Comparison of ENCODE assay signal across 20 cellular contexts in the genomic region with DNA sequence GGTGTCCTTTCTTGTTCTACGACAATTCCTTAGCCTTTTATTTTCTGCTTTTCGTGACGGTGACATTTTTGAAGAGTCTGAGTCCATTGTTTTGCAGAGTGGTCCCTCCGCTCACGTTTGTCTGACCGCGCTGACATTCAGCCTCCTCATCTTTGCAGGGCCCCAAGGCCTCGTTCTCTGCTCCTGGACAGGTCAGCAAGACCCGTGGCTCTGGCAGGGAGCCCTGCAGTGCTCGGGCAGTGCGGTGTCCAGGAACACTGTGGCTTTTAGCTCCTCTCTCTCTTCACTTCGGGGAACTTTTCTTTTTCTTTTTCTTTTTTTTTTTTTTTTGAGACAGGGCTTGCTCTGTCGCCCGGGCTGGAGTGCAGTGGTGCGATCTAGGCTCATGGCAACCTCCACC.
A peak's percentile ranks its signal among the peaks of the same experiment; 100 is the strongest.
DNase-seq lines count a peak whose midpoint lies in the region; ATAC-seq, FAIRE-seq and TF ChIP-seq lines count a peak whose summit lies in the region.
"Had no signal": no experiment of that assay in that cellular context is flagged by ENCODE, and none has a peak within 500 bp of the region (broad histone marks: within the 10 kb centered on the region; RNA-seq: fewer than 3 reads in every experiment).

No MANE protein-coding gene starts in this region.

- no peak overlapping the region for H3K27ac Mint-ChIP-seq in activated CD8-positive, alpha-beta memory T cell treated with anti-CD3 and anti-CD28 coated beads, Interleukin-2, amount 10 ng/mL, durations not matched to agents 7 days and 5 days
- H3K27ac Mint-ChIP-seq in H9 (no peak overlapping the region), osteocyte (ENCODE audit: unreplicated experiment) (no peak overlapping the region)

- DNase-seq in activated CD8-positive, alpha-beta memory T cell treated with anti-CD3 and anti-CD28 coated beads, Interleukin-2, amount 50 U/mL, for 48 hours, result peak; percentile 30
- no peak for DNase-seq in activated CD8-positive, alpha-beta memory T cell treated with anti-CD3 and anti-CD28 coated beads, Interleukin-2, amount 10 ng/mL, durations not matched to agents 7 days and 5 days
- DNase-seq in H9 (peak; percentile 15), coronary artery (ENCODE audit: low spot score) (peak; percentile 45), osteocyte (ENCODE audit: extremely low spot score, unreplicated experiment) (peak; percentile 67), HTR-8/SVneo (ENCODE audit: insufficient read length, low spot score) (no peak), NCI-H774 (lab: John Stamatoyannopoulos, UW) (no peak)
- DNase-seq: C1 segment of cervical spinal cord, MV-4-11, NCI-H187, NCI-H226, NCI-H524, PC-3, RPMI8226, SHP77 treated with DMSO at 0.1 percent for 48 hours had no signal

- WGBS in H9 (ENCODE audit: extremely low coverage, insufficient read length, low lambda C conversion rate), result no CpG with 5 or more reads among the region's 15 CpGs

- H3K79me2 ChIP-seq in H9 (ENCODE audit: insufficient read depth, low read length), result no peaks in the 10 kb centered on the region

- peaks cover 4% of the 10 kb centered on the region for H3K27me3 Mint-ChIP-seq in activated CD8-positive, alpha-beta memory T cell treated with anti-CD3 and anti-CD28 coated beads, Interleukin-2, amount 10 ng/mL, durations not matched to agents 7 days and 5 days
- H3K27me3 Mint-ChIP-seq in H9 (ENCODE audit: low read depth) (peaks cover 66% of the 10 kb centered on the region), osteocyte (ENCODE audit: unreplicated experiment) (no peaks in the 10 kb centered on the region)

- no peaks in the 10 kb centered on the region for H3K9me3 ChIP-seq in H9 (ENCODE audit: control insufficient read depth, low read depth, low read length)

- H2BK12ac ChIP-seq in H9 (ENCODE audit: insufficient read length, low read depth, low read length), result no peak overlapping the region

- no peak for ATAC-seq in activated CD8-positive, alpha-beta memory T cell treated with anti-CD3 and anti-CD28 coated beads, Interleukin-2, amount 10 ng/mL, durations not matched to agents 7 days and 5 days
- ATAC-seq in HG03439 (IDR thresholded peaks at IDR 0.05; ENCODE audit: unreplicated experiment), result no peak
- ATAC-seq: PC-3 had no signal

- no peak overlapping the region for H2BK15ac ChIP-seq in H9 (ENCODE audit: low read depth, low read length)

- H2BK120ac ChIP-seq in H9 (ENCODE audit: low read depth, low read length, poor library complexity, severe bottlenecking), result no peak overlapping the region

- H3T11ph ChIP-seq in H9 (ENCODE audit: low read length), result no peak overlapping the region

- CTCF ChIA-PET in activated CD8-positive, alpha-beta memory T cell treated with anti-CD3 and anti-CD28 coated beads, Interleukin-2, amount 10 ng/mL, durations not matched to agents 7 days and 5 days (lab: Charles Lee), result no interaction called here

- H3K27ac ChIP-seq in H9 (ENCODE audit: insufficient read length, low read depth, low read length) (no peak overlapping the region), coronary artery (no peak overlapping the region)
- H3K27ac ChIP-seq: KMS-11 had no signal

- no peaks in the 10 kb centered on the region; the same call in 1 of the 2 replicates for H3K27me3 ChIP-seq in H9 (ENCODE audit: insufficient read depth, low read length)

- peaks cover 29% of the 10 kb centered on the region for H3K4me1 Mint-ChIP-seq in activated CD8-positive, alpha-beta memory T cell treated with anti-CD3 and anti-CD28 coated beads, Interleukin-2, amount 10 ng/mL, durations not matched to agents 7 days and 5 days
- H3K4me1 Mint-ChIP-seq in H9, result no peaks in the 10 kb centered on the region
- H3K4me1 Mint-ChIP-seq in osteocyte (ENCODE audit: unreplicated experiment), result no peaks in the 10 kb centered on the region

- H3K9ac ChIP-seq in H9 (ENCODE audit: extremely low read depth, insufficient read length, low read length), result no peak overlapping the region
- H3K9ac ChIP-seq: KMS-11 had no signal

- H3K18ac ChIP-seq in H9 (ENCODE audit: insufficient read length, low read depth, low read length), result no peak overlapping the region

- H4K5ac ChIP-seq in H9 (ENCODE audit: insufficient read length, low read depth, low read length), result no peak overlapping the region

- H3K56ac ChIP-seq in H9 (ENCODE audit: insufficient read length, low read depth, low read length), result no peak overlapping the region

- H2AFZ ChIP-seq in H9 (ENCODE audit: low read length), result no peak overlapping the region

- peaks cover 17% of the 10 kb centered on the region for H3K36me3 Mint-ChIP-seq in activated CD8-positive, alpha-beta memory T cell treated with anti-CD3 and anti-CD28 coated beads, Interleukin-2, amount 10 ng/mL, durations not matched to agents 7 days and 5 days
- H3K36me3 Mint-ChIP-seq in H9 (ENCODE audit: insufficient read depth in 1 of 3, low read depth in 3 of 3), result peaks cover 0 to 4% (median 2%) of the 10 kb centered on the region in 3 experiments; a peak in 3 of 7 replicates
- H3K36me3 Mint-ChIP-seq in osteocyte (ENCODE audit: unreplicated experiment), result no peaks in the 10 kb centered on the region

- H4K8ac ChIP-seq in H9 (replicated peaks; ENCODE audit: insufficient read length, low read depth, low read length), result no peak overlapping the region

- H2AK5ac ChIP-seq in H9 (ENCODE audit: insufficient read length, low read length), result no peak overlapping the region

- no peak overlapping the region for H3K4me3 Mint-ChIP-seq in activated CD8-positive, alpha-beta memory T cell treated with anti-CD3 and anti-CD28 coated beads, Interleukin-2, amount 10 ng/mL, durations not matched to agents 7 days and 5 days
- H3K4me3 Mint-ChIP-seq in H9 (no peak overlapping the region), osteocyte (ENCODE audit: unreplicated experiment) (no peak overlapping the region)

- H3K23me2 ChIP-seq in H9 (ENCODE audit: insufficient read length, low read depth, low read length, poor library complexity, severe bottlenecking), result no peaks in the 10 kb centered on the region

- H4K91ac ChIP-seq in H9 (ENCODE audit: insufficient read length, low read depth, low read length), result no peak overlapping the region

- no peak overlapping the region for H2BK20ac ChIP-seq in H9 (ENCODE audit: low read depth, low read length, poor library complexity, severe bottlenecking)

- no peaks in the 10 kb centered on the region for H3K4me1 ChIP-seq in H9 (ENCODE audit: insufficient read depth, low read length)

- TF ChIP-seq CTCF in H9 (conservative IDR thresholded peaks at IDR 0.05) (no peak), coronary artery (IDR thresholded peaks at IDR 0.05) (no peak), osteocyte (IDR thresholded peaks at IDR 0.05) (no peak)

- H3K4ac ChIP-seq in H9 (ENCODE audit: low read depth, low read length), result no peak overlapping the region

- H3K23ac ChIP-seq in H9 (ENCODE audit: insufficient read length, low read depth, low read length), result no peak overlapping the region

- FAIRE-seq in HTR-8/SVneo (lab: Jason Lieb, UNC), result no peak
- FAIRE-seq: D721Med, GM12891, H1 had no signal

- peaks cover 5% of the 10 kb centered on the region for H3K9me3 Mint-ChIP-seq in activated CD8-positive, alpha-beta memory T cell treated with anti-CD3 and anti-CD28 coated beads, Interleukin-2, amount 10 ng/mL, durations not matched to agents 7 days and 5 days (ENCODE audit: low read depth)
- H3K9me3 Mint-ChIP-seq in H9 (peaks cover 5 to 7% of the 10 kb centered on the region in 2 experiments; a peak in 4 of 5 replicates), osteocyte (ENCODE audit: unreplicated experiment) (peaks cover 4% of the 10 kb centered on the region)

- H3K79me1 ChIP-seq in H9 (ENCODE audit: insufficient read depth, low read depth, low read length, poor library complexity, severe bottlenecking), result no peaks in the 10 kb centered on the region

- H3K4me3 ChIP-seq in coronary artery, result no peak overlapping the region

- no peak overlapping the region for H3K14ac ChIP-seq in H9 (ENCODE audit: insufficient read depth, low read length)

- no peaks in the 10 kb centered on the region for H4K20me1 ChIP-seq in H9 (ENCODE audit: control insufficient read depth, insufficient read depth, insufficient read length)

- no peak overlapping the region for H3K4me2 ChIP-seq in H9 (ENCODE audit: insufficient read depth, insufficient read length, low read length)
- H3K4me2 ChIP-seq: KMS-11 had no signal

- no peak overlapping the region for H2BK5ac ChIP-seq in H9 (ENCODE audit: insufficient read length, low read length)

Comparison
In these comparisons a context has a peak if more than half of its experiments do, and no peak if none do; other contexts are left out.
1. DNase-seq: peak in activated CD8-positive, alpha-beta memory T cell treated with anti-CD3 and anti-CD28 coated beads, Interleukin-2, amount 50 U/mL, for 48 hours (single experiment), H9 (single experiment), coronary artery (single experiment) and osteocyte (single experiment); none in activated CD8-positive, alpha-beta memory T cell treated with anti-CD3 and anti-CD28 coated beads, Interleukin-2, amount 10 ng/mL, durations not matched to agents 7 days and 5 days (single experiment), HTR-8/SVneo (single experiment) and NCI-H774 (single experiment).